18 cellular contexts compared by ENCODE assay signal in the genomic region with DNA sequence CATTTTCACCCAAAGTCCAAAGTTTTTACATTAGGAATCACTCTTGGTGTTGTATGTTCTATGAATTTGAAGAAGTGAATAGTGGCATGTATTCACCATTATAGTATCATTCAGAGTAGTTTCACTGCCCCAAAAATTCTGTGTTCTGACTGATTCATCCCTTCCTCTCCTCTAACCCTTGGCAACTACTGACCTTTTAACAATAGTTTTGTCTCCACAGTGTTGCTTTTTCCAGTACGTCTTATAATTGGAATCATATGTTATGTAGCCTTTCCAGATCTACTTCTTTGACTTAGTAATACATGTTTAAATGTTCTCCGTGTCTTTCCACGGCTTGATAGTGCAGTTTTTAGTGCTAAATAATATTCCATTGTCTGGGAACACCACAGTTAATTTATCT.
DNase-seq lines count a peak whose midpoint lies in the region; TF ChIP-seq lines count a peak whose summit lies in the region.
"Had no signal": no experiment of that assay in that cellular context is flagged by ENCODE, and none has a peak within 500 bp of the region (broad histone marks: within the 10 kb centered on the region; RNA-seq: fewer than 3 reads in every experiment).

No MANE protein-coding gene starts in this region.

- no peaks in the 10 kb centered on the region for H3K36me3 ChIP-seq in Caco-2 (ENCODE audit: control insufficient read depth, insufficient read depth, low read length)
- H3K36me3 ChIP-seq in Peyer's patch = no peaks in the 10 kb centered on the region

- TF ChIP-seq CTCF in Caco-2 (IDR thresholded peaks at IDR 0.05; ENCODE audit: insufficient read depth in 1 of 2, low read depth in 1 of 2, low read length in 1 of 2, severe bottlenecking in 1 of 2, unreplicated experiment in 1 of 2) = no peak
- no peak for TF ChIP-seq CTCF in Peyer's patch (IDR thresholded peaks at IDR 0.05)

- POLR2A ChIA-PET in Caco-2 (lab: Charles Lee) = no interaction called here

- no peaks in the 10 kb centered on the region for H3K9me3 Mint-ChIP-seq in Caco-2 (ENCODE audit: unreplicated experiment)
- H3K9me3 Mint-ChIP-seq: GM23338 had no signal

- H3K27ac ChIP-seq in Peyer's patch = no peak overlapping the region
- H3K27ac ChIP-seq: C4-2B, HL-60 had no signal

- CTCF ChIA-PET in Caco-2 (lab: Charles Lee) = no interaction called here

- intact Hi-C loops in Caco-2 (cut with micrococcal nuclease; ENCODE audit: unreplicated experiment) = no loop called here

- no peak overlapping the region for H3K27ac Mint-ChIP-seq in Caco-2 (ENCODE audit: unreplicated experiment)
- H3K27ac Mint-ChIP-seq: CD4-positive, alpha-beta T cell; GM23338 had no signal

- H3K4me1 Mint-ChIP-seq in Caco-2 (ENCODE audit: low read depth, unreplicated experiment) = no peaks in the 10 kb centered on the region
- H3K4me1 Mint-ChIP-seq: GM23338 had no signal

- H3K4me3 Mint-ChIP-seq in Caco-2 (ENCODE audit: unreplicated experiment) = no peak overlapping the region
- H3K4me3 Mint-ChIP-seq: CD4-positive, alpha-beta T cell; GM23338 had no signal

- H3K27me3 Mint-ChIP-seq in Caco-2 (ENCODE audit: insufficient read depth, unreplicated experiment) = no peaks in the 10 kb centered on the region
- H3K27me3 Mint-ChIP-seq: CD4-positive, alpha-beta T cell had no signal

- TF ChIP-seq POLR2A in Peyer's patch (IDR thresholded peaks at IDR 0.05) = no peak

- H3K4me3 ChIP-seq in Caco-2 (ENCODE audit: low read depth, low read length) (no peak overlapping the region), Peyer's patch (no peak overlapping the region)
- H3K4me3 ChIP-seq: GM23338 had no signal

- H3K4me1 ChIP-seq in Caco-2 (no peaks in the 10 kb centered on the region), Peyer's patch (no peaks in the 10 kb centered on the region)

- no TSS peak for BruUV-seq in Caco-2 (replicated peaks; lab: Mats Ljungman, UMichigan)

- no peaks in the 10 kb centered on the region for H3K27me3 ChIP-seq in Caco-2 (replicated peaks; ENCODE audit: control insufficient read depth, insufficient read depth, low read length)
- H3K27me3 ChIP-seq in Peyer's patch = no peaks in the 10 kb centered on the region

- DNase-seq in AG08395 (ENCODE audit: low spot score) (peak; percentile 9), EH (ENCODE audit: low read depth) (peak; percentile 30), RPMI7951 (ENCODE audit: low read depth) (peak; percentile 24), fibroblast of peridontal ligament (ENCODE audit: extremely low read depth) (peak; percentile 36), Caco-2 (no peak), mucosa of gallbladder (ENCODE audit: low spot score) (no peak), Peyer's patch (no peak), NCI-H82 (lab: John Stamatoyannopoulos, UW) (no peak)
- DNase-seq: 8988T; AML-193; CD4-positive, alpha-beta T cell; DMS153; DMS79; GF-D8; HCEC 1CT had no signal

- H3K9me3 ChIP-seq in Caco-2 (no peaks in the 10 kb centered on the region), Peyer's patch (no peaks in the 10 kb centered on the region)

- no peaks in the 10 kb centered on the region for H3K36me3 Mint-ChIP-seq in Caco-2 (ENCODE audit: insufficient read depth, unreplicated experiment)

Comparison
In these comparisons a context has a peak if more than half of its experiments do, and no peak if none do; other contexts are left out.
1. DNase-seq: peak in AG08395 (single experiment), EH (single experiment), RPMI7951 (single experiment) and fibroblast of peridontal ligament (single experiment); none in Caco-2 (0 of 2), mucosa of gallbladder (single experiment), Peyer's patch (0 of 3) and NCI-H82 (single experiment).